6 cellular contexts compared by ENCODE assay signal in the genomic region with DNA sequence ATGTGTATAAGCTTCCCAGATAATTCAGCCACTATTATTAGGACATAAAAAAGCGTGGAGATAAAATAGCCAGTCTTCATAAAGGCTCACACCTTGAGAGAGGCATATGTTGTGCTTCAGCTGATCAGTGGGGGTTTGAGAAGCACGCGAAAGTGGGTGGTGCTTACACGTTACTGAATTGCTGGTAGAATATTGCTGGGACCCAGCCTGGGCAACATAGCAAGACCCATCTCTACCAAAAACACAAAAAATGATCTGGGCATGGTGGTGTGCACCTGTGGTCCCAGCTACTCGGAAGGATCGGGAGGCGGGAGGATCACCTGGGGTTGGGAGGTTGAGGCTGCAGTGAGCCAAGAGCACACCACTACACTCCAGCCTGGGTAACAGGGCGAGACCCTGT.
"Had no signal": no experiment of that assay in that cellular context is flagged by ENCODE, and none has a peak within 500 bp of the region (broad histone marks: within the 10 kb centered on the region; RNA-seq: fewer than 3 reads in every experiment).

No MANE protein-coding gene starts in this region.

- H3K36me3 Mint-ChIP-seq: IgD-negative memory B cell had no signal

- FAIRE-seq: HTR-8/SVneo had no signal

- H3K27ac Mint-ChIP-seq: GM23338 had no signal

- H3K27me3 Mint-ChIP-seq: IgD-negative memory B cell had no signal

- H3K4me3 Mint-ChIP-seq: GM23338, IgD-negative memory B cell had no signal

- H3K4me1 Mint-ChIP-seq: IgD-negative memory B cell had no signal

- H3K4me3 ChIP-seq: GM23338 had no signal

- DNase-seq: H7, HCEC 1CT, KG1 had no signal

- ATAC-seq: GM23338 had no signal

- H3K4me2 ChIP-seq: GM23338 had no signal

- H2AFZ ChIP-seq: GM23338 had no signal
